Comparison of ENCODE assay signal across 24 cellular contexts in the genomic region with DNA sequence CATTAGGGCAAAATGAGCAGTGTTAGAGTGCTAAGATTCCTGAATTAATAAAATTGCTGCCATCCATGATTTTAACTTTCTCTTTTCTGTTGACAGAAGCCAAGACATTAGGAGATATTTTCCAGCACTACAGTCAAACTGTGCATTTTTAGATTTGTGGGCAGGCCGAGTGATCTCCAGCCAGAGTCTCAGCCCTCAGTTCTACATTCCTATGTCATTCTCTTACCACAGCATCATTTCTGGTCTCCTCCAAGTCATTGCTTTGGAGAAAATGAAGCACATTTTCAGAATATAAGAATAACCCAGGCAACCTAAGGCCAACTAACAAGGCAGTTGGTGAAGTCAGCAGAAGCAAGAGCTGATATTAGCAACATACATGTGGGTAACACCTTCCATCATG.
"Had no signal": no experiment of that assay in that cellular context is flagged by ENCODE, and none has a peak within 500 bp of the region (broad histone marks: within the 10 kb centered on the region; RNA-seq: fewer than 3 reads in every experiment).

No MANE protein-coding gene starts in this region.

- H3K4me1 Mint-ChIP-seq: natural killer cell; stimulated activated naive CD8-positive, alpha-beta T cell treated with anti-CD3 and anti-CD28 coated beads, Interleukin-15, amount 100 ng/mL, for 72 hours had no signal

- H3K9me3 Mint-ChIP-seq: effector memory CD8-positive, alpha-beta T cell; natural killer cell; stimulated activated naive CD8-positive, alpha-beta T cell treated with anti-CD3 and anti-CD28 coated beads, Interleukin-15, amount 100 ng/mL, for 72 hours had no signal

- H3K4me3 ChIP-seq: coronary artery, esophagus squamous epithelium, lower lobe of right lung, pancreas, right lobe of liver, thyroid gland, vagina had no signal

- H3K27me3 ChIP-seq: right lobe of liver, thyroid gland, vagina had no signal

- H3K9me3 ChIP-seq: esophagus squamous epithelium, lower lobe of right lung, pancreas, right lobe of liver, thyroid gland, vagina had no signal

- ATAC-seq: effector memory CD8-positive, alpha-beta T cell; left ventricle myocardium superior; lower lobe of right lung; natural killer cell; right lobe of liver; stimulated activated naive CD8-positive, alpha-beta T cell treated with anti-CD3 and anti-CD28 coated beads, Interleukin-15, amount 100 ng/mL, for 72 hours had no signal

- H3K27ac ChIP-seq: coronary artery, esophagus squamous epithelium, lower lobe of right lung, pancreas, right lobe of liver, thyroid gland, vagina had no signal

- H3K4me1 ChIP-seq: esophagus squamous epithelium, lower lobe of right lung, pancreas, right lobe of liver, thyroid gland, vagina had no signal

- DNase-seq: dermis blood vessel endothelial cell; effector memory CD8-positive, alpha-beta T cell; erythroblast; esophagus squamous epithelium; foreskin melanocyte; head of caudate nucleus; left ventricle myocardium superior; lower lobe of right lung; natural killer cell; pancreas; retina; right lobe of liver; small intestine; stimulated activated CD4-positive, alpha-beta T cell treated with anti-CD3 and anti-CD28 coated beads, Interleukin-12 subunit alpha, Interleukin-12 subunit beta, amount 100 ng/mL, for 4 hours; stimulated activated CD4-positive, alpha-beta T cell treated with anti-CD3 and anti-CD28 coated beads, Interleukin-1b, Interleukin-23, amount 100 ng/mL, for 48 hours; stimulated activated CD4-positive, alpha-beta T cell treated with anti-CD3 and anti-CD28 coated beads, Interleukin-4, amount 100 ng/mL, for 1 hour; stimulated activated CD8-positive, alpha-beta memory T cell treated with anti-CD3 and anti-CD28 coated beads, Interleukin-4, amount 100 ng/mL, for 48 hours; stimulated activated naive CD4-positive, alpha-beta T cell; stimulated activated naive CD8-positive, alpha-beta T cell treated with anti-CD3 and anti-CD28 coated beads, Interleukin-15, amount 100 ng/mL, for 72 hours; thyroid gland had no signal

- H3K36me3 ChIP-seq: esophagus squamous epithelium, lower lobe of right lung, pancreas, right lobe of liver, thyroid gland, vagina had no signal

- H3K27me3 Mint-ChIP-seq: stimulated activated naive CD8-positive, alpha-beta T cell treated with anti-CD3 and anti-CD28 coated beads, Interleukin-15, amount 100 ng/mL, for 72 hours had no signal

- H3K36me3 Mint-ChIP-seq: natural killer cell had no signal

- H3K27ac Mint-ChIP-seq: effector memory CD8-positive, alpha-beta T cell; natural killer cell; stimulated activated naive CD8-positive, alpha-beta T cell treated with anti-CD3 and anti-CD28 coated beads, Interleukin-15, amount 100 ng/mL, for 72 hours had no signal

- FAIRE-seq: endometrium, keratinocyte, pancreas, small intestine had no signal

- H3K4me3 Mint-ChIP-seq: effector memory CD8-positive, alpha-beta T cell; natural killer cell; stimulated activated naive CD8-positive, alpha-beta T cell treated with anti-CD3 and anti-CD28 coated beads, Interleukin-15, amount 100 ng/mL, for 72 hours had no signal
